ENCODE assay signal across 13 cellular contexts in the genomic region with DNA sequence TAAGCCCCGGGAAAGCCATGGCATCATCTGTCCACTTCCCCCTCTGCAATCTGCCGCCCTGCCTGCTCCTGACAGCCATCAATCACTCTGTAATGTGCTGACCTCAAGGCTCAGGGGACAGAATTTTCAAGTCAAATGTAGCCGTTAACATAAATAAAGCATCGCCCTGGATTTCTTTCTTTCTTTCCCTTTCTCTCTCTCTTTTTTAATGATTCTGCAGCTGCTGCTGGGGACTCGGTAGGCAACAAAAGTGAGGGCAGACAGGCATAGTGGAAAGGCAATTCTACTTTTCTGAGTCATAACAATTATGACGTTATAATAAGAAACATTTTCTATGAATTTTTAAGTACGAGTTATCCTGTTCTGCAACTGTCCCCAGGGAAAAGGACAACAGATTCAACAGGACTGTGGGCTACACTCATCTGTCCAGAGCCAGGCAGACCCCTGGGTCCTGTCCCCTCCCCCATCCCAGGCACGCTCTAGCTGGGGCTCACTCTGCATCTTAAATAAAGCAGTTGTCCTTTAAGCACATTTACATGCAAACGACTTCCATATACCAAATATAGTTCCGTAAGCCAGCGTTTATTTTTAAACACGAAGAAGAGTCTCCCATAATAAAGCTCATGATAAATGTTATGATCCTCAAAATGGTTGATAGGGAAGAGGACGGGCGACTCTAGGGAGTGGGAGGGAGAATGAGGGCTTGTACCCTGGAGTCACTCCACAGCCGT.
A peak's percentile ranks its signal among the peaks of the same experiment; 100 is the strongest.
DNase-seq lines count a peak whose midpoint lies in the region; ATAC-seq lines count a peak whose summit lies in the region.
"Had no signal": no experiment of that assay in that cellular context is flagged by ENCODE, and none has a peak within 500 bp of the region (broad histone marks: within the 10 kb centered on the region; RNA-seq: fewer than 3 reads in every experiment).

No MANE protein-coding gene starts in this region.

- no peak overlapping the region for H3K4me3 Mint-ChIP-seq in stimulated activated memory B cell treated with anti-CD40 and anti-IgM and Interleukin-4, amounts not matched to agents 10 μg/mL and 1 μg/mL and 100 μg/mL, for 72 hours
- H3K4me3 Mint-ChIP-seq: activated CD8-positive, alpha-beta T cell treated with anti-CD3 and anti-CD28 coated beads for 36 hours had no signal

- H3K4me1 ChIP-seq in SJSA1 (replicated peaks) = peaks cover 46% of the 10 kb centered on the region

- peaks cover 47% of the 10 kb centered on the region for H3K4me1 Mint-ChIP-seq in stimulated activated memory B cell treated with anti-CD40 and anti-IgM and Interleukin-4, amounts not matched to agents 10 μg/mL and 1 μg/mL and 100 μg/mL, for 72 hours

- no peaks in the 10 kb centered on the region for H3K9me3 Mint-ChIP-seq in stimulated activated memory B cell treated with anti-CD40 and anti-IgM and Interleukin-4, amounts not matched to agents 10 μg/mL and 1 μg/mL and 100 μg/mL, for 72 hours
- H3K9me3 Mint-ChIP-seq: activated CD8-positive, alpha-beta T cell treated with anti-CD3 and anti-CD28 coated beads for 36 hours had no signal

- H3K9me3 ChIP-seq in SJSA1 (replicated peaks) = no peaks in the 10 kb centered on the region
- H3K9me3 ChIP-seq: right lobe of liver, thoracic aorta had no signal

- no peak overlapping the region for H3K4me3 ChIP-seq in SJSA1
- H3K4me3 ChIP-seq: right lobe of liver, thoracic aorta had no signal

- H3K27me3 Mint-ChIP-seq in stimulated activated memory B cell treated with anti-CD40 and anti-IgM and Interleukin-4, amounts not matched to agents 10 μg/mL and 1 μg/mL and 100 μg/mL, for 72 hours = no peaks in the 10 kb centered on the region
- H3K27me3 Mint-ChIP-seq: activated CD8-positive, alpha-beta T cell treated with anti-CD3 and anti-CD28 coated beads for 36 hours had no signal

- peak overlapping the region; percentile 30 for H3K27ac ChIP-seq in SJSA1
- H3K27ac ChIP-seq: right lobe of liver, thoracic aorta had no signal

- H3K36me3 Mint-ChIP-seq in stimulated activated memory B cell treated with anti-CD40 and anti-IgM and Interleukin-4, amounts not matched to agents 10 μg/mL and 1 μg/mL and 100 μg/mL, for 72 hours = no peaks in the 10 kb centered on the region

- H3K27ac Mint-ChIP-seq in stimulated activated memory B cell treated with anti-CD40 and anti-IgM and Interleukin-4, amounts not matched to agents 10 μg/mL and 1 μg/mL and 100 μg/mL, for 72 hours = peak overlapping the region; percentile 19
- H3K27ac Mint-ChIP-seq: activated CD8-positive, alpha-beta T cell treated with anti-CD3 and anti-CD28 coated beads for 36 hours had no signal

- H3K36me3 ChIP-seq in SJSA1 = peaks cover 6% of the 10 kb centered on the region; the same call in 1 of the 2 replicates
- H3K36me3 ChIP-seq: right lobe of liver, thoracic aorta had no signal

- no peak for ATAC-seq in stimulated activated memory B cell treated with anti-CD40 and anti-IgM and Interleukin-4, amounts not matched to agents 10 μg/mL and 1 μg/mL and 100 μg/mL, for 72 hours
- ATAC-seq in GM21786 (IDR thresholded peaks at IDR 0.05; ENCODE audit: unreplicated experiment) (no peak), GM18498 (IDR thresholded peaks at IDR 0.05; ENCODE audit: unreplicated experiment) (no peak)
- ATAC-seq: activated CD8-positive, alpha-beta T cell treated with anti-CD3 and anti-CD28 coated beads for 36 hours; right lobe of liver had no signal

- peak; percentile 21 for DNase-seq in NCI-H2107 treated with DMSO at 0.1 percent for 48 hours (lab: John Stamatoyannopoulos, UW; ENCODE audit: unreplicated experiment)
- DNase-seq in NCI-H2107 (lab: John Stamatoyannopoulos, UW) = no peak
- DNase-seq in SJSA1 (ENCODE audit: low read depth in 1 of 2, low spot score in 2 of 2) = peak in 1 of 2 experiments; percentile 54
- DNase-seq in germinal center (ENCODE audit: low spot score) = peak; percentile 46
- no peak for DNase-seq in activated CD4-positive, alpha-beta T cell treated with anti-CD3 and anti-CD28 coated beads for 4 hours
- DNase-seq: 8988T; activated CD8-positive, alpha-beta T cell treated with anti-CD3 and anti-CD28 coated beads for 36 hours; NK-92 treated with Interleukin-12 subunit alpha and Interleukin-12 subunit beta, amount 100 ng/mL, for 24 hours; right lobe of liver had no signal

- H3K27me3 ChIP-seq in SJSA1 (replicated peaks) = no peaks in the 10 kb centered on the region
- H3K27me3 ChIP-seq: right lobe of liver had no signal

Comparison
In these comparisons a context has a peak if more than half of its experiments do, and no peak if none do; other contexts are left out.
1. DNase-seq: peak in NCI-H2107 treated with DMSO at 0.1 percent for 48 hours (single experiment) and germinal center (single experiment); none in NCI-H2107 (single experiment) and activated CD4-positive, alpha-beta T cell treated with anti-CD3 and anti-CD28 coated beads for 4 hours (0 of 2).